9 cellular contexts compared by ENCODE assay signal in the genomic region with DNA sequence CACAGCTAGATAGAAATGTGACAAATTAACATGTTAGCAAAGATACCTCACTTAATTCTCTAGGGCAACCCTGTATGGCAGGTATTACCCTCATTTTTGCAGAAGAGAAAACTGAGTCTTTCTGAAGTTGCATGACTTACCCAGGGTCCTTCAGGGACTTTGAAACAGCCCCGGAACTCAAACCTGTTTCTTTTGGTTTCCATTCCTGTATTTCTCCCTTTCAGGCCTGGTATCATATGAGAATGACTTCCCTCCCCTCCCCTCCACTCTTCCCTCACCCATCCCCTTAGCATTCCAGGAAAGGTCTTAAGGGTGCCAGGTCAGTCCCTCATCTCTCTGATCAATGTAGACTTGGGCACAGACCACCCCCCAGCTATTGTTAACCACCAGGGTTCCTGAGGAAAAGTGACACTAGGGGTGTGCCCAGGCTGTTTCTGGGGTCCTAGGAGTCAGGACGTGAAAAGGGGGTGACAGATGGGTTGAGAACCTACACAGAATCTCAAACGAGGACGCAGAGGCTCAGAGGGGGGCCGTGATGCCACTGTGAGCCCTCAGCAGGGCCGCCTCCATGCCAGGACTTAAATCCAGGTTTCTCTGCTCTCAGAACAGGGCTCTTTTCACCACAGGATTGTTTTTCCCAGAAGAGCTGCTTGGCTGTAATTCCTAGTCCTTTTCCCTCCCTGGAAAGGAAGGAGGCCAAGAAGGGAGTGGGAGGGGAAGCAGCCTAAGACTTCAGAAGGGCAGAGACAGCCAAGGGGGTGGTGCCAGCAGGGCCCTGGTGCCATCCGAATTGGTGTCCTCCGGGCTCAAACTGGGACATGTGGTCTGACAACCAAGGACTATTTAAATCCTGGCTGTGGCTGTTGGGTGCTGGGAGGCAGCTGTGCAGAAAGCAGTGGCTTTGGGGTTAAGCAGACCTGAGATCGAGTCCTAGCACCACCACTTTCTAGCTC. TPM values are rescaled to one million over a fixed set of nuclear protein-coding genes. Genes with fewer than 3 reads are reported as not detected.
DNase-seq lines count a peak whose midpoint lies in the region; ATAC-seq and TF ChIP-seq lines count a peak whose summit lies in the region.
"Had no signal": no experiment of that assay in that cellular context is flagged by ENCODE, and none has a peak within 500 bp of the region (broad histone marks: within the 10 kb centered on the region; RNA-seq: fewer than 3 reads in every experiment).

No MANE protein-coding gene starts in this region.

- DNase-seq in EH (ENCODE audit: low read depth) (peak; percentile 29), SK-MEL-5 (ENCODE audit: low read depth, low spot score) (peak; percentile 28), germinal center (ENCODE audit: low spot score) (peak; percentile 31), psoas muscle (peak; percentile 41 to 77), SHP77 treated with DMSO at 0.1 percent for 48 hours (lab: John Stamatoyannopoulos, UW) (no peak), OCI-M2 (lab: John Stamatoyannopoulos, UW; ENCODE audit: unreplicated experiment) (no peak), DMS153 (lab: John Stamatoyannopoulos, UW) (no peak), NCI-H2081 treated with DMSO at 0.1 percent for 48 hours (lab: John Stamatoyannopoulos, UW) (no peak)

- H3K27me3 ChIP-seq in psoas muscle (ENCODE audit: insufficient read depth in 3 of 3, low read length in 2 of 3) = no peaks in the 10 kb centered on the region
- H3K27me3 ChIP-seq: SJCRH30 had no signal

- no peaks in the 10 kb centered on the region for H3K36me3 ChIP-seq in psoas muscle (ENCODE audit: insufficient read depth in 1 of 2, low read depth in 1 of 2)
- H3K36me3 ChIP-seq: SJCRH30 had no signal

- peaks cover 19% of the 10 kb centered on the region for H3K4me1 ChIP-seq in psoas muscle

- WGBS in psoas muscle, 3 donors = 16 to 28% (median 22%) methylated on average over 9 of the region's 9 CpGs

- in situ Hi-C loops in SK-MEL-5 (cut with HindIII; ENCODE audit: low pct_unique_long_range_greater_than_20kb, low sequenced_read_pairs) = no loop called here

- intact Hi-C loops in psoas muscle (cut with DNase I) = loop anchor here in 1 of 2 donors (5.0 kb wide), 2 partner anchors 50 to 115 kb away; no protein-coding TSS in a partner anchor

- TF ChIP-seq CTCF in psoas muscle (IDR thresholded peaks at IDR 0.05) = no peak

- peak in 3 of 4 donors; percentile 16 to 54 (median 20) for ATAC-seq in psoas muscle

- H3K9me3 ChIP-seq in psoas muscle = no peaks in the 10 kb centered on the region
- H3K9me3 ChIP-seq: SJCRH30 had no signal

- peak overlapping the region; percentile 8 for H3K4me3 ChIP-seq in psoas muscle
- H3K4me3 ChIP-seq: SJCRH30 had no signal

- peak overlapping the region; percentile 99 for H3K27ac ChIP-seq in psoas muscle
- H3K27ac ChIP-seq: SJCRH30 had no signal

RNA-seq across cellular contexts. Expression of gene WASF2, which starts 2.1 kb away (rescaled TPM):
- total RNA-seq in SK-MEL-5 (2014; rRNA removed; shearing (Covaris generic)) = 9.7 and 11.0 TPM in 2 replicates
- polyA plus RNA-seq in SK-MEL-5 (2015; cell fraction: cytosol; rRNA removed) = 44.4 and 54.5 TPM in 2 replicates
- polyA plus RNA-seq in SK-MEL-5 (2015; cell fraction: nucleus; rRNA removed) = 14.4 and 22.1 TPM in 2 replicates
- total RNA-seq in psoas muscle = 10 to 100 TPM; 29.4 to 40.6 (median 35.9) TPM
- 10 to 100 TPM in 2 of 3 donors, 1 to 10 TPM in 1; 7.9 to 14.2 (median 11.3) TPM for polyA plus RNA-seq in psoas muscle

Comparison
In these comparisons a context has a peak if more than half of its experiments do, and no peak if none do; other contexts are left out.
1. DNase-seq: peak in EH (single experiment), SK-MEL-5 (single experiment), germinal center (single experiment) and psoas muscle (2 of 2); none in SHP77 treated with DMSO at 0.1 percent for 48 hours (single experiment), OCI-M2 (single experiment), DMS153 (single experiment) and NCI-H2081 treated with DMSO at 0.1 percent for 48 hours (single experiment).